ENCODE assay signal across 7 cellular contexts in genomic region chr20:62622877-62623487, GRCh38. TPM values are rescaled to one million over a fixed set of nuclear protein-coding genes. Genes with fewer than 3 reads are reported as not detected.
DNase-seq lines count a peak whose midpoint lies in the region; ATAC-seq, FAIRE-seq and TF ChIP-seq lines count a peak whose summit lies in the region.

No MANE protein-coding gene starts in this region.

- no peaks in the 10 kb centered on the region for H3K27me3 Mint-ChIP-seq in IgD-negative memory B cell
- H3K27me3 Mint-ChIP-seq in activated naive CD8-positive, alpha-beta T cell: no peaks in the 10 kb centered on the region

- H3K9me3 Mint-ChIP-seq in IgD-negative memory B cell: no peaks in the 10 kb centered on the region
- H3K9me3 Mint-ChIP-seq in activated naive CD8-positive, alpha-beta T cell (ENCODE audit: low read depth): no peaks in the 10 kb centered on the region

- H2AFZ ChIP-seq in HepG2 (ENCODE audit: low read length): no peak overlapping the region

- peak; percentile 3; the same call in 2 of the 3 replicates for ATAC-seq in HepG2
- ATAC-seq in GM19395 (IDR thresholded peaks at IDR 0.05; ENCODE audit: unreplicated experiment): no peak

- no peak for TF ChIP-seq RAD21 in HepG2 (CRISPR knock-in tag; IDR thresholded peaks at IDR 0.05)

- CTCF ChIA-PET in HepG2 (lab: Yijun Ruan, JAX; ENCODE audit: low intra/inter-chr PET ratio, low total read pairs): interaction anchor here (1.6 to 1.8 kb wide), 2 partner anchors 168 to 185 kb away, joined by 6 to 10 read pairs; no protein-coding TSS in a partner anchor

- DNase-seq in HepG2 (ENCODE audit: low spot score) (no peak), suprapubic skin (ENCODE audit: low spot score in 2 of 2) (no peak), SKM-1 (lab: John Stamatoyannopoulos, UW; ENCODE audit: unreplicated experiment) (no peak), NCI-H1105 (lab: John Stamatoyannopoulos, UW) (no peak)

- H3K4me1 Mint-ChIP-seq in IgD-negative memory B cell: peaks cover 15 to 26% (median 24%) of the 10 kb centered on the region in 3 donors
- H3K4me1 Mint-ChIP-seq in activated naive CD8-positive, alpha-beta T cell (ENCODE audit: low read depth): peaks cover 24% of the 10 kb centered on the region

- H3K36me3 Mint-ChIP-seq in IgD-negative memory B cell: no peaks in the 10 kb centered on the region
- no peaks in the 10 kb centered on the region for H3K36me3 Mint-ChIP-seq in activated naive CD8-positive, alpha-beta T cell

- peak overlapping the region; percentile 78 for H3K9ac ChIP-seq in HepG2 (ENCODE audit: insufficient read depth, low read depth, low read length)

- no TSS peak for BruUV-seq in HepG2 (replicated peaks; lab: Mats Ljungman, UMichigan)

- H3K27ac ChIP-seq in HepG2 (ENCODE audit: extremely low read length, insufficient read depth, low read length) (peak overlapping the region; percentile 95), suprapubic skin (peak overlapping the region; percentile 92)

- 72% methylated on average over 17 of the region's 29 CpGs for WGBS in HepG2 (ENCODE audit: low lambda C conversion rate)
- 11% methylated on average over 5 of the region's 29 CpGs for WGBS in suprapubic skin

- H4K20me1 ChIP-seq in HepG2 (ENCODE audit: insufficient read depth, low read length): no peaks in the 10 kb centered on the region

- in situ Hi-C loops in HepG2 (cut with HindIII; ENCODE audit: extremely low pct_ligation_motif_present, low pct_unique_long_range_greater_than_20kb): loop anchor here (5.0 kb wide), 1 partner anchor 169 kb away; no protein-coding TSS in a partner anchor

- no peaks in the 10 kb centered on the region for H3K79me2 ChIP-seq in HepG2 (ENCODE audit: insufficient read depth, low read length)

- no peak for TF ChIP-seq CTCF in HepG2 (CRISPR knock-in tag; IDR thresholded peaks at IDR 0.05)
- TF ChIP-seq CTCF in suprapubic skin (IDR thresholded peaks at IDR 0.05): no peak

- TF ChIP-seq EP300 in HepG2 (IDR thresholded peaks at IDR 0.05; ENCODE audit: low read depth in 2 of 2, low read length in 2 of 2): no peak
- no peak for TF ChIP-seq EP300 in HepG2 (CRISPR knock-in tag; IDR thresholded peaks at IDR 0.05; ENCODE audit: borderline replicate concordance)
- TF ChIP-seq EP300 in suprapubic skin (IDR thresholded peaks at IDR 0.05): no peak

- peaks cover 2 to 11% of the 10 kb centered on the region in 2 experiments; a peak in 3 of 5 replicates for H3K27me3 ChIP-seq in HepG2 (ENCODE audit: control insufficient read depth in 1 of 2, insufficient read depth in 2 of 2, low read length in 2 of 2)
- H3K27me3 ChIP-seq in suprapubic skin: peaks cover 5% of the 10 kb centered on the region

- POLR2A ChIA-PET in HepG2 (lab: Yijun Ruan, JAX): interaction anchor here (0.8 to 3.0 kb wide), 22 partner anchors 11 to 255 kb away, joined by 3 to 37 read pairs (median 5); partner anchors contain the start of genes LAMA5, MRGBP, OGFR and RPS21

- H3K4me1 ChIP-seq in HepG2 (ENCODE audit: insufficient read depth, low read length): peaks cover 68% of the 10 kb centered on the region
- H3K4me1 ChIP-seq in suprapubic skin: peaks cover 55% of the 10 kb centered on the region

- peak overlapping the region in 2 of 3 experiments; percentile 6 to 65; a peak in 4 of 6 replicates for H3K4me3 ChIP-seq in HepG2 (replicated peaks in 1 of 3; ENCODE audit: insufficient read depth in 1 of 3, low read depth in 2 of 3, low read length in 3 of 3)
- H3K4me3 ChIP-seq in suprapubic skin: peak overlapping the region; percentile 12

- peak overlapping the region; percentile 77 to 97 (median 94) for H3K27ac Mint-ChIP-seq in IgD-negative memory B cell
- H3K27ac Mint-ChIP-seq in activated naive CD8-positive, alpha-beta T cell: peak overlapping the region; percentile 91

- H3K9me3 ChIP-seq in HepG2 (ENCODE audit: low read length) (no peaks in the 10 kb centered on the region), suprapubic skin (no peaks in the 10 kb centered on the region)

- FAIRE-seq in HepG2 (lab: Jason Lieb, UNC): no peak

- H3K36me3 ChIP-seq in HepG2 (replicated peaks in 1 of 2; ENCODE audit: control insufficient read depth in 1 of 2, insufficient read depth in 2 of 2, low read length in 2 of 2) (no peaks in the 10 kb centered on the region), suprapubic skin (no peaks in the 10 kb centered on the region)

- TF ChIP-seq POLR2A in HepG2 (IDR thresholded peaks at IDR 0.05; ENCODE audit: insufficient read depth in 1 of 2, low read depth in 2 of 2, low read length in 2 of 2) (no peak), suprapubic skin (IDR thresholded peaks at IDR 0.05) (no peak)

- peak overlapping the region; percentile 90 for H3K4me2 ChIP-seq in HepG2 (ENCODE audit: low read depth, low read length)

- H3K4me3 Mint-ChIP-seq in IgD-negative memory B cell: peak overlapping the region; percentile 78 to 94 (median 85)
- peak overlapping the region; percentile 73 for H3K4me3 Mint-ChIP-seq in activated naive CD8-positive, alpha-beta T cell

- intact Hi-C loops in HepG2 (cut with micrococcal nuclease; ENCODE audit: unreplicated experiment): loop anchor here (5.0 kb wide), 1 partner anchor 184 kb away; no protein-coding TSS in a partner anchor

TF ChIP-seq in HepG2, 621 proteins besides CTCF, POLR2A, EP300 and RAD21 (continues in another document):
- TF ChIP-seq TAF15 (IDR thresholded peaks at IDR 0.05; ENCODE audit: low read depth, low read length, poor library complexity, severe bottlenecking) (peak; percentile 51), HNF1B (CRISPR knock-in tag; IDR thresholded peaks at IDR 0.05) (peak; percentile 53; the same call in 1 of the 2 replicates), AGO2 (optimal IDR thresholded peaks at IDR 0.05; ENCODE audit: low read depth, low read length) (peak; percentile 91), ZNF30 (CRISPR knock-in tag; IDR thresholded peaks at IDR 0.05) (0 out of 2 replicates have a peak, but pooled peaks have one; percentile 12), MED13 (CRISPR knock-in tag; IDR thresholded peaks at IDR 0.05) (no peak), NFE2L1 (CRISPR knock-in tag; IDR thresholded peaks at IDR 0.05; ENCODE audit: borderline replicate concordance) (peak; percentile 31; the same call in 1 of the 2 replicates), ZNF503 (CRISPR knock-in tag; IDR thresholded peaks at IDR 0.05) (no peak)

RNA-seq across cellular contexts. Expression of gene SLCO4A1, which starts 19.3 kb away (rescaled TPM):
- 3.4 TPM for polyA plus RNA-seq in IgD-negative memory B cell
- total RNA-seq in HepG2 (2016; rRNA removed; fragmentation: Illumina TruSeq; extraction: Trizol): 23.8 and 55.5 TPM in 2 replicates
- 21.3 and 22.4 TPM in 2 replicates for total RNA-seq in HepG2 (2016; cell fraction: cytosol; rRNA removed; fragmentation: Illumina TruSeq; extraction: Trizol; ENCODE audit: low read depth)
- total RNA-seq in HepG2 (2016; cell fraction: insoluble cytoplasmic fraction; rRNA removed; fragmentation: Illumina TruSeq; extraction: Trizol): 20.7 and 58.6 TPM in 2 replicates
- 31.3 and 32.0 TPM in 2 replicates for total RNA-seq in HepG2 (2016; cell fraction: membrane; rRNA removed; fragmentation: Illumina TruSeq; extraction: Trizol)
- total RNA-seq in HepG2 (2016; cell fraction: nucleus; rRNA removed; fragmentation: Illumina TruSeq; extraction: Trizol): 55.7 and 65.4 TPM in 2 replicates
- polyA plus RNA-seq in HepG2 (2011; rRNA removed): 91.3 and 112 TPM in 2 replicates
- 53.2 and 96.9 TPM in 2 replicates for polyA plus RNA-seq in HepG2 (2011; cell fraction: cytosol; rRNA removed)
- 133 and 239 TPM in 2 replicates for polyA plus RNA-seq in HepG2 (2011; cell fraction: nucleus; rRNA removed)
- polyA plus RNA-seq in HepG2 (2012): 48.1 and 97.6 TPM in 2 replicates
- polyA plus RNA-seq in HepG2 (2016; cell fraction: cytosol; fragmentation: Illumina TruSeq; extraction: Trizol; ENCODE audit: low read depth): 14.3 and 17.6 TPM in 2 replicates
- 25.9 and 26.2 TPM in 2 replicates for polyA plus RNA-seq in HepG2 (2016; cell fraction: insoluble cytoplasmic fraction; fragmentation: Illumina TruSeq; extraction: Trizol; ENCODE audit: low read depth)
- polyA plus RNA-seq in HepG2 (2016; cell fraction: membrane; fragmentation: Illumina TruSeq; extraction: Trizol; ENCODE audit: low read depth): 21.9 and 22.4 TPM in 2 replicates
- polyA plus RNA-seq in HepG2 (2016; cell fraction: nucleus; fragmentation: Illumina TruSeq; extraction: Trizol; ENCODE audit: insufficient read depth, low read depth): 114 and 125 TPM in 2 replicates
- polyA minus RNA-seq in HepG2 (2011; rRNA and poly(A)+ RNA removed; ENCODE audit: low replicate concordance): 44.0 and 104 TPM in 2 replicates
- polyA minus RNA-seq in HepG2 (2011; cell fraction: cytosol; rRNA and poly(A)+ RNA removed): 27.7 and 39.2 TPM in 2 replicates
- polyA minus RNA-seq in HepG2 (2011; cell fraction: nucleus; rRNA and poly(A)+ RNA removed): 31.2 and 42.4 TPM in 2 replicates
- 10 to 100 TPM; 50.2 to 59.1 (median 52.7) TPM for total RNA-seq in suprapubic skin
